4 cellular contexts compared by ENCODE assay signal in genomic region chr6:77313595-77313994, GRCh38.
TF ChIP-seq lines count a peak whose summit lies in the region.

No MANE protein-coding gene starts in this region.

TF ChIP-seq in liver, 16 proteins besides CTCF, POLR2A, EP300 and RAD21 (continued from another document):
- TF ChIP-seq REST (IDR thresholded peaks at IDR 0.05) = peak; percentile 42
- TF ChIP-seq RXRA (IDR thresholded peaks at IDR 0.05) = no peak
- TF ChIP-seq FOXA1 (IDR thresholded peaks at IDR 0.05) = no peak
- TF ChIP-seq MAX (IDR thresholded peaks at IDR 0.05) = no peak

TF ChIP-seq in HepG2, 621 proteins besides CTCF, POLR2A, EP300 and RAD21 (continued from another document):
- TF ChIP-seq ZNF543 (CRISPR knock-in tag; IDR thresholded peaks at IDR 0.05) (no peak), REST (IDR thresholded peaks at IDR 0.05; ENCODE audit: borderline replicate concordance in 1 of 2, low read depth in 1 of 2, low read length in 2 of 2) (peak in 1 of 2 experiments; percentile 48; a peak in 1 of 4 replicates)

TF ChIP-seq in Ishikawa, 13 proteins besides CTCF, POLR2A, EP300 and RAD21 (continued from another document):
- TF ChIP-seq REST (IDR thresholded peaks at IDR 0.05; ENCODE audit: low read depth) = peak; percentile 79

TF ChIP-seq in GM12878, 131 proteins besides CTCF, POLR2A, EP300 and RAD21:
- peak; percentile 35; the same call in 1 of the 2 replicates for TF ChIP-seq REST (IDR thresholded peaks at IDR 0.05; ENCODE audit: low read depth, low read length)
- TF ChIP-seq PAX8 (IDR thresholded peaks at IDR 0.05) = no peak
